ENCODE assay signal across 27 cellular contexts in the genomic region with DNA sequence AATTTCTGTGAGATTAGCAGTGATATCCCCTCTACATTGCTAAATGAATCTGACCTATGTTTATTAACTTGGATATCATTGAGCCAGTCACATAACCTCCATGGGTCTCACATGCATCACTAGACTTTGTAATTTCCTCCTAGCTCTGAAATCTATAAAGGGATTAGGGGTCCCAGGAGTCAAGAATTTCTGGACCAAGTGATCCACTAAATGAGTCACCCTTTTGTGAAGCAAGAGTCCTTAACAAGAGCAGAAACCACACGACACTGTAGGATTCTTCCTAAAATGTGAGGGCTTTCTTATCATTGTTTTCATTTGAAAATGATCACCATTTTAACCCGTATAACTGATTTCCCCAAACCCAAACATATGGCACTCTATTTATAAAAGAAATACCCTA.
A peak's percentile ranks its signal among the peaks of the same experiment; 100 is the strongest.
DNase-seq lines count a peak whose midpoint lies in the region; ATAC-seq and TF ChIP-seq lines count a peak whose summit lies in the region.
"Had no signal": no experiment of that assay in that cellular context is flagged by ENCODE, and none has a peak within 500 bp of the region (broad histone marks: within the 10 kb centered on the region; RNA-seq: fewer than 3 reads in every experiment).

No MANE protein-coding gene starts in this region.

- TF ChIP-seq CTCF in neural progenitor cell (IDR thresholded peaks at IDR 0.05) (no peak), H9 (conservative IDR thresholded peaks at IDR 0.05) (no peak)

- H2BK5ac ChIP-seq in mesendoderm (ENCODE audit: low read length): no peak overlapping the region
- no peak overlapping the region for H2BK5ac ChIP-seq in H9 (ENCODE audit: insufficient read length, low read length)

- no peak overlapping the region for H3K4me3 ChIP-seq in neural progenitor cell
- H3K4me3 ChIP-seq in mesendoderm (ENCODE audit: low read length): no peak overlapping the region
- H3K4me3 ChIP-seq: GM23338, HAP-1, PC-9, SJSA1 had no signal

- no CpG with 5 or more reads among the region's 2 CpGs for WGBS in mesendoderm (ENCODE audit: extremely low coverage, insufficient coverage, low lambda C conversion rate)
- WGBS in H9 (ENCODE audit: extremely low coverage, insufficient read length, low lambda C conversion rate): no CpG with 5 or more reads among the region's 2 CpGs

- peaks cover 5% of the 10 kb centered on the region for H3K4me1 Mint-ChIP-seq in neural progenitor cell
- H3K4me1 Mint-ChIP-seq in activated CD4-positive, alpha-beta memory T cell treated with anti-CD3 and anti-CD28 coated beads for 36 hours (ENCODE audit: low read depth): no peaks in the 10 kb centered on the region
- H3K4me1 Mint-ChIP-seq in H9: peaks cover 5 to 6% of the 10 kb centered on the region in 2 experiments; a peak in 3 of 4 replicates
- H3K4me1 Mint-ChIP-seq: B cell had no signal

- H3K9ac ChIP-seq in neural progenitor cell (no peak overlapping the region), mesendoderm (ENCODE audit: low read length) (no peak overlapping the region), H9 (ENCODE audit: extremely low read depth, insufficient read length, low read length) (no peak overlapping the region)

- H3K9me3 ChIP-seq in neural progenitor cell (ENCODE audit: low read depth) (no peaks in the 10 kb centered on the region), H9 (ENCODE audit: control insufficient read depth, low read depth, low read length) (no peaks in the 10 kb centered on the region)
- H3K9me3 ChIP-seq: HAP-1, SJSA1 had no signal

- no peak overlapping the region for H2BK12ac ChIP-seq in H9 (ENCODE audit: insufficient read length, low read depth, low read length)

- no peak overlapping the region for H2BK15ac ChIP-seq in mesendoderm (replicated peaks; ENCODE audit: low read depth)
- no peak overlapping the region for H2BK15ac ChIP-seq in H9 (ENCODE audit: low read depth, low read length)

- intact Hi-C loops in activated CD4-positive, alpha-beta memory T cell treated with anti-CD3 and anti-CD28 coated beads for 36 hours (cut with micrococcal nuclease): no loop called here

- H3K18ac ChIP-seq in mesendoderm (ENCODE audit: low read length): no peak overlapping the region
- H3K18ac ChIP-seq in H9 (ENCODE audit: insufficient read length, low read depth, low read length): no peak overlapping the region

- H2BK120ac ChIP-seq in mesendoderm (ENCODE audit: low read depth, low read length) (no peak overlapping the region), H9 (ENCODE audit: low read depth, low read length, poor library complexity, severe bottlenecking) (no peak overlapping the region)

- H3K4me1 ChIP-seq in neural progenitor cell (no peaks in the 10 kb centered on the region), mesendoderm (ENCODE audit: control insufficient read depth, low read depth, low read length) (no peaks in the 10 kb centered on the region), H9 (ENCODE audit: insufficient read depth, low read length) (no peaks in the 10 kb centered on the region)
- H3K4me1 ChIP-seq: HAP-1, SJSA1 had no signal

- no peak overlapping the region for H3K56ac ChIP-seq in mesendoderm (ENCODE audit: low read length)
- H3K56ac ChIP-seq in H9 (ENCODE audit: insufficient read length, low read depth, low read length): no peak overlapping the region

- H3K23me2 ChIP-seq in H9 (ENCODE audit: insufficient read length, low read depth, low read length, poor library complexity, severe bottlenecking): no peaks in the 10 kb centered on the region

- H3K4ac ChIP-seq in mesendoderm (ENCODE audit: low read depth, low read length) (no peak overlapping the region), H9 (ENCODE audit: low read depth, low read length) (no peak overlapping the region)

- no peak for ATAC-seq in HG02884 (IDR thresholded peaks at IDR 0.05; ENCODE audit: unreplicated experiment)
- ATAC-seq: CD8-positive, alpha-beta T cell; GM23338 had no signal

- H4K20me1 ChIP-seq in neural progenitor cell (ENCODE audit: low read depth): no peaks in the 10 kb centered on the region
- H4K20me1 ChIP-seq in H9 (ENCODE audit: control insufficient read depth, insufficient read depth, insufficient read length): no peaks in the 10 kb centered on the region

- no peak overlapping the region for H3T11ph ChIP-seq in H9 (ENCODE audit: low read length)

- H3K36me3 ChIP-seq in neural progenitor cell (peaks cover 51% of the 10 kb centered on the region), mesendoderm (ENCODE audit: control insufficient read depth, insufficient read depth, low read length) (no peaks in the 10 kb centered on the region)
- H3K36me3 ChIP-seq: HAP-1, SJSA1 had no signal

- peaks cover 36% of the 10 kb centered on the region for H3K36me3 Mint-ChIP-seq in neural progenitor cell
- H3K36me3 Mint-ChIP-seq in activated CD4-positive, alpha-beta memory T cell treated with anti-CD3 and anti-CD28 coated beads for 36 hours: no peaks in the 10 kb centered on the region
- H3K36me3 Mint-ChIP-seq in H9 (ENCODE audit: insufficient read depth in 1 of 3, low read depth in 3 of 3): no peaks in the 10 kb centered on the region
- H3K36me3 Mint-ChIP-seq: CD8-positive, alpha-beta T cell had no signal

- H3K23ac ChIP-seq in mesendoderm (ENCODE audit: low read length): no peak overlapping the region
- no peak overlapping the region for H3K23ac ChIP-seq in H9 (ENCODE audit: insufficient read length, low read depth, low read length)

- H3K27ac ChIP-seq in neural progenitor cell: peak overlapping the region; percentile 1
- no peak overlapping the region for H3K27ac ChIP-seq in mesendoderm (ENCODE audit: low read depth, low read length)
- no peak overlapping the region for H3K27ac ChIP-seq in H9 (ENCODE audit: insufficient read length, low read depth, low read length)
- H3K27ac ChIP-seq: C4-2B, PC-9, SJSA1 had no signal

- H3K4me2 ChIP-seq in neural progenitor cell: no peak overlapping the region
- no peak overlapping the region for H3K4me2 ChIP-seq in mesendoderm (ENCODE audit: low read length)
- H3K4me2 ChIP-seq in H9 (ENCODE audit: insufficient read depth, insufficient read length, low read length): no peak overlapping the region
- H3K4me2 ChIP-seq: GM23338, PC-9 had no signal

- DNase-seq in HT1080 (ENCODE audit: low read depth) (peak; percentile 15), MV-4-11 (lab: John Stamatoyannopoulos, UW) (peak; percentile 46), astrocyte of the hippocampus (ENCODE audit: low read depth, low spot score) (peak; percentile 4), neural progenitor cell (ENCODE audit: low spot score) (no peak), mesendoderm (no peak), H9 (no peak)
- no peak for DNase-seq in activated CD4-positive, alpha-beta memory T cell treated with anti-CD3 and anti-CD28 coated beads for 36 hours
- DNase-seq: CD8-positive, alpha-beta T cell; DMS79 treated with DMSO at 0.1 percent for 48 hours; HFFc6; KG1; NCI-H1694 treated with DMSO at 0.1 percent for 48 hours; NCI-H2081; NCI-H2171; NCI-H524; NCI-H748 treated with DMSO at 0.1 percent for 48 hours; NK-92 treated with Interleukin-12 subunit alpha and Interleukin-12 subunit beta, amount 100 ng/mL, for 24 hours; PC-9; Right ventricle myocardium superior; RPMI8226; T-helper 1 cell had no signal

- CTCF ChIA-PET in activated CD4-positive, alpha-beta memory T cell treated with anti-CD3 and anti-CD28 coated beads for 36 hours (lab: Charles Lee): interaction anchor here (0.8 kb wide), 1 partner anchor 50 kb away, joined by 3 read pairs; no protein-coding TSS in a partner anchor

- H3K27ac Mint-ChIP-seq in neural progenitor cell: no peak overlapping the region
- no peak overlapping the region for H3K27ac Mint-ChIP-seq in activated CD4-positive, alpha-beta memory T cell treated with anti-CD3 and anti-CD28 coated beads for 36 hours
- H3K27ac Mint-ChIP-seq in H9: no peak overlapping the region
- H3K27ac Mint-ChIP-seq: B cell; CD8-positive, alpha-beta T cell; GM23338; HFFc6 had no signal

- H2AFZ ChIP-seq in neural progenitor cell (replicated peaks) (no peak overlapping the region), H9 (ENCODE audit: low read length) (no peak overlapping the region)
- H2AFZ ChIP-seq: GM23338, PC-9 had no signal

- H3K4me3 Mint-ChIP-seq in neural progenitor cell (no peak overlapping the region), H9 (no peak overlapping the region)
- no peak overlapping the region for H3K4me3 Mint-ChIP-seq in activated CD4-positive, alpha-beta memory T cell treated with anti-CD3 and anti-CD28 coated beads for 36 hours
- H3K4me3 Mint-ChIP-seq: B cell; CD8-positive, alpha-beta T cell; GM23338; HFFc6 had no signal

- H3F3A ChIP-seq in neural progenitor cell (ENCODE audit: low read depth): no peaks in the 10 kb centered on the region

- H3K27me3 Mint-ChIP-seq in neural progenitor cell (ENCODE audit: insufficient read depth, low read depth) (no peaks in the 10 kb centered on the region), H9 (ENCODE audit: low read depth) (no peaks in the 10 kb centered on the region)
- peaks cover 5% of the 10 kb centered on the region for H3K27me3 Mint-ChIP-seq in activated CD4-positive, alpha-beta memory T cell treated with anti-CD3 and anti-CD28 coated beads for 36 hours

- no peak overlapping the region for H3K14ac ChIP-seq in H9 (ENCODE audit: insufficient read depth, low read length)

- no peak overlapping the region for H2BK20ac ChIP-seq in H9 (ENCODE audit: low read depth, low read length, poor library complexity, severe bottlenecking)

- H3K79me1 ChIP-seq in mesendoderm (ENCODE audit: low read length) (no peaks in the 10 kb centered on the region), H9 (ENCODE audit: insufficient read depth, low read depth, low read length, poor library complexity, severe bottlenecking) (no peaks in the 10 kb centered on the region)

- H3K79me2 ChIP-seq in neural progenitor cell (ENCODE audit: low read depth): no peaks in the 10 kb centered on the region
- no peaks in the 10 kb centered on the region for H3K79me2 ChIP-seq in mesendoderm (ENCODE audit: control insufficient read depth, insufficient read depth, low read length)
- no peaks in the 10 kb centered on the region for H3K79me2 ChIP-seq in H9 (ENCODE audit: insufficient read depth, low read length)

- POLR2A ChIA-PET in activated CD4-positive, alpha-beta memory T cell treated with anti-CD3 and anti-CD28 coated beads for 36 hours (lab: Charles Lee): no interaction called here

- H4K8ac ChIP-seq in mesendoderm (ENCODE audit: low read depth, low read length) (no peak overlapping the region), H9 (replicated peaks; ENCODE audit: insufficient read length, low read depth, low read length) (no peak overlapping the region)

- H4K5ac ChIP-seq in mesendoderm (ENCODE audit: low read length): no peak overlapping the region
- no peak overlapping the region for H4K5ac ChIP-seq in H9 (ENCODE audit: insufficient read length, low read depth, low read length)

- no peaks in the 10 kb centered on the region for H3K27me3 ChIP-seq in neural progenitor cell
- no peaks in the 10 kb centered on the region for H3K27me3 ChIP-seq in mesendoderm (ENCODE audit: insufficient read depth, low read length, poor library complexity)
- H3K27me3 ChIP-seq in H9 (ENCODE audit: insufficient read depth, low read length): no peaks in the 10 kb centered on the region
- H3K27me3 ChIP-seq: SJSA1 had no signal

- no peak overlapping the region for H2AK5ac ChIP-seq in mesendoderm (ENCODE audit: low read length)
- H2AK5ac ChIP-seq in H9 (ENCODE audit: insufficient read length, low read length): no peak overlapping the region

- no peak overlapping the region for H4K91ac ChIP-seq in H9 (ENCODE audit: insufficient read length, low read depth, low read length)

- H3K9me3 Mint-ChIP-seq in neural progenitor cell (peaks cover under 1% of the 10 kb centered on the region), H9 (no peaks in the 10 kb centered on the region)
- H3K9me3 Mint-ChIP-seq in activated CD4-positive, alpha-beta memory T cell treated with anti-CD3 and anti-CD28 coated beads for 36 hours: peaks cover under 1% of the 10 kb centered on the region
- H3K9me3 Mint-ChIP-seq: GM23338 had no signal

Comparison
In these comparisons a context has a peak if more than half of its experiments do, and no peak if none do; other contexts are left out.
1. DNase-seq: peak in HT1080 (single experiment), MV-4-11 (single experiment) and astrocyte of the hippocampus (single experiment); none in neural progenitor cell (single experiment), mesendoderm (single experiment), activated CD4-positive, alpha-beta memory T cell treated with anti-CD3 and anti-CD28 coated beads for 36 hours (single experiment) and H9 (single experiment).